In the genomic region with DNA sequence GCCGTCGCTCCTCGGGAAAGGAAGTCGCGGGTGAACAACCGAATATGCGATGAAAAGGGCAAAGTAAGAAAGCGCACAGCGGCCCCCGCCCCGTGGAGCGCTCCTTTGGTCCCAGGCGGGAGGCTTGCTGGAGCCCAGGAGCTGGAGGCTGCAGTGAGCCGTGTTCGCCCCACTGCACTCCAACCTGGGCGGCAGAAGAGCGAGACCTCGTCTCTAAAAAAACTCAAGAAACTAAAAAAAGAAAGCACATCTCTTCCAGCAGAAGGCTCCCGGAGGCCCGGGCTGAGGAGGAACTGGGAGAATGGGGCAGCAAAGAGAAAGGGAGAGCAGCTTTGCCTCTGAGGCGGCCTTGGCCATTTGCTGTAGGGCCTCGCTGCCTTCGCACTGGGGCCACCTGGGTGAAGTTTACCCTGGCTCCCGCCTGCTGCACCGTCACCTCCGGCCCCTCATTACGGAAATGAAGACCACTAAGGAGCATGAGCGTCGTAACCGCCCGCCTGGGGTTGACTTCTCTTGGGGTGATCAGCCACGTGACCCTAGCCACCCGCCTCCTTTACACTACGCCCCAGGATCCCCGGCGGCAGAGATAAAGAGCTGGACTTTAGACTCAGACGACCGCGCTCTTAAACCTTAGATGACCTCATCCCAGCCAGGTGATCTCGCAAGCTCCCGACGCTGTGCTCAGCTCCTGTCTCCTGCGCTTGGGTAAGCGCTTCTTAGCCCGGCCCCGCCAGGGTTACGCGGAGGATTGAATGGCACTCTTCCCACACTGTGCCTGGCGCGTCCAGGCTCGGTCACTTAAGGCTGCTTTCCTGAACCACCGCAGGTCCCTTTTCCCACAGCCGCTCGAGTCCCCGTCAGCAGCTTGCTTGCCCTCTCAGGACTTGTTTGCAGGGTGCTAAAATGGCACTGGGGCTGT, we compare ENCODE assay signal across 8 cellular contexts.
DNase-seq lines count a peak whose midpoint lies in the region; ATAC-seq and TF ChIP-seq lines count a peak whose summit lies in the region.

No MANE protein-coding gene starts in this region.

- POLR2A ChIA-PET in activated CD8-positive, alpha-beta T cell treated with anti-CD3 and anti-CD28 coated beads, Interleukin-2, amount 10 ng/mL, durations not matched to agents 7 days and 5 days (lab: Charles Lee), result interaction anchor here (0.6 kb wide), 1 partner anchor 144 kb away, joined by 3 read pairs; no protein-coding TSS in a partner anchor

- ATAC-seq in GM18867 (IDR thresholded peaks at IDR 0.05; ENCODE audit: unreplicated experiment) (peak; percentile 53), HG02763 (IDR thresholded peaks at IDR 0.05; ENCODE audit: unreplicated experiment) (peak; percentile 54), GM21360 (IDR thresholded peaks at IDR 0.05; ENCODE audit: unreplicated experiment) (no peak), GM18519 (IDR thresholded peaks at IDR 0.05; ENCODE audit: low FRiP score, unreplicated experiment) (no peak)
- peak; percentile 86 for ATAC-seq in activated CD8-positive, alpha-beta T cell treated with anti-CD3 and anti-CD28 coated beads, Interleukin-2, amount 10 ng/mL, durations not matched to agents 7 days and 5 days

- H3K4me3 ChIP-seq in fibroblast of mammary gland (ENCODE audit: control insufficient read depth, low read depth, low read length), result peak overlapping the region; percentile 3

- H3K27ac Mint-ChIP-seq in activated CD8-positive, alpha-beta T cell treated with anti-CD3 and anti-CD28 coated beads, Interleukin-2, amount 10 ng/mL, durations not matched to agents 7 days and 5 days, result peak overlapping the region; percentile 59
- H3K27ac Mint-ChIP-seq in nephron progenitor cell, result peak overlapping the region; percentile 64

- peaks cover 16% of the 10 kb centered on the region for H3K4me1 Mint-ChIP-seq in activated CD8-positive, alpha-beta T cell treated with anti-CD3 and anti-CD28 coated beads, Interleukin-2, amount 10 ng/mL, durations not matched to agents 7 days and 5 days (ENCODE audit: low read depth)
- peaks cover 17% of the 10 kb centered on the region for H3K4me1 Mint-ChIP-seq in nephron progenitor cell

- DNase-seq in activated CD8-positive, alpha-beta T cell treated with anti-CD3 and anti-CD28 coated beads, Interleukin-2, amount 10 ng/mL, durations not matched to agents 7 days and 5 days, result peak; percentile 54
- DNase-seq in fibroblast of mammary gland (ENCODE audit: low read depth) (peak; percentile 24), nephron progenitor cell (peak; percentile 48), HCEC 1CT (no peak)

- no peak for TF ChIP-seq CTCF in fibroblast of mammary gland (conservative IDR thresholded peaks at IDR 0.05; ENCODE audit: control insufficient read depth, insufficient read depth, low read depth, low read length)
- TF ChIP-seq CTCF in nephron progenitor cell (IDR thresholded peaks at IDR 0.05), result no peak

- H3K27me3 Mint-ChIP-seq in activated CD8-positive, alpha-beta T cell treated with anti-CD3 and anti-CD28 coated beads, Interleukin-2, amount 10 ng/mL, durations not matched to agents 7 days and 5 days (ENCODE audit: low read depth), result peaks cover 9% of the 10 kb centered on the region
- peaks cover 47% of the 10 kb centered on the region for H3K27me3 Mint-ChIP-seq in nephron progenitor cell (ENCODE audit: low read depth, poor library complexity)

- CTCF ChIA-PET in activated CD8-positive, alpha-beta T cell treated with anti-CD3 and anti-CD28 coated beads, Interleukin-2, amount 10 ng/mL, durations not matched to agents 7 days and 5 days (lab: Charles Lee), result interaction anchor here (1.1 to 1.5 kb wide), 5 partner anchors 10 to 572 kb away, joined by 3 to 4 read pairs (median 3); no protein-coding TSS in a partner anchor

- H3K9me3 Mint-ChIP-seq in activated CD8-positive, alpha-beta T cell treated with anti-CD3 and anti-CD28 coated beads, Interleukin-2, amount 10 ng/mL, durations not matched to agents 7 days and 5 days (ENCODE audit: insufficient read depth), result peaks cover 7% of the 10 kb centered on the region
- peaks cover 30% of the 10 kb centered on the region for H3K9me3 Mint-ChIP-seq in nephron progenitor cell

- peak overlapping the region; percentile 71 for H3K4me3 Mint-ChIP-seq in activated CD8-positive, alpha-beta T cell treated with anti-CD3 and anti-CD28 coated beads, Interleukin-2, amount 10 ng/mL, durations not matched to agents 7 days and 5 days
- peak overlapping the region; percentile 81 for H3K4me3 Mint-ChIP-seq in nephron progenitor cell

- no peaks in the 10 kb centered on the region for H3K36me3 Mint-ChIP-seq in activated CD8-positive, alpha-beta T cell treated with anti-CD3 and anti-CD28 coated beads, Interleukin-2, amount 10 ng/mL, durations not matched to agents 7 days and 5 days (ENCODE audit: low read depth)
- H3K36me3 Mint-ChIP-seq in nephron progenitor cell (ENCODE audit: low read depth), result peaks cover 4% of the 10 kb centered on the region

Comparison
In these comparisons a context has a peak if more than half of its experiments do, and no peak if none do; other contexts are left out.
1. ATAC-seq: peak in GM18867 (single experiment), HG02763 (single experiment) and activated CD8-positive, alpha-beta T cell treated with anti-CD3 and anti-CD28 coated beads, Interleukin-2, amount 10 ng/mL, durations not matched to agents 7 days and 5 days (single experiment); none in GM21360 (single experiment) and GM18519 (single experiment).